Comparison of ENCODE assay signal across 32 cellular contexts in genomic region chr5:19424506-19424905, GRCh38.
DNase-seq lines count a peak whose midpoint lies in the region; ATAC-seq, FAIRE-seq and TF ChIP-seq lines count a peak whose summit lies in the region.
"Had no signal": no experiment of that assay in that cellular context is flagged by ENCODE, and none has a peak within 500 bp of the region (broad histone marks: within the 10 kb centered on the region; RNA-seq: fewer than 3 reads in every experiment).

No MANE protein-coding gene starts in this region.

- intact Hi-C loops in HepG2 (cut with micrococcal nuclease; ENCODE audit: unreplicated experiment) (no loop called here), right lobe of liver (cut with DNase I) (no loop called here), K562 (cut with micrococcal nuclease) (no loop called here)

- TF ChIP-seq CTCF in HepG2 (CRISPR knock-in tag; IDR thresholded peaks at IDR 0.05) = no peak
- no peak for TF ChIP-seq CTCF in right lobe of liver (IDR thresholded peaks at IDR 0.05)
- no peak for TF ChIP-seq CTCF in A549 (IDR thresholded peaks at IDR 0.05)
- no peak for TF ChIP-seq CTCF in K562 (IDR thresholded peaks at IDR 0.05 in 2 of 3, conservative IDR thresholded peaks at IDR 0.05 in 1 of 3; ENCODE audit: insufficient read depth in 2 of 3, low read depth in 1 of 3, low read length in 3 of 3)

- BruUV-seq in HepG2 (replicated peaks; lab: Mats Ljungman, UMichigan) (no TSS peak), K562 (replicated peaks; lab: Mats Ljungman, UMichigan) (no TSS peak)

- H3K27me3 ChIP-seq in HepG2 (ENCODE audit: control insufficient read depth in 1 of 2, insufficient read depth in 2 of 2, low read length in 2 of 2) (no peaks in the 10 kb centered on the region), right lobe of liver (no peaks in the 10 kb centered on the region), K562 (ENCODE audit: control insufficient read depth in 2 of 2, insufficient read depth in 2 of 2, low read length in 2 of 2) (no peaks in the 10 kb centered on the region)
- H3K27me3 ChIP-seq: BE2C; BLaER1; BLaER1 treated with 17β-estradiol and CSF1 and Interleukin-3, amounts not matched to agents 10 nM and 100 nM had no signal

- H2AFZ ChIP-seq in HepG2 (ENCODE audit: low read length) (no peak overlapping the region), K562 (ENCODE audit: low read depth, low read length) (no peak overlapping the region)

- H3K9ac ChIP-seq in HepG2 (ENCODE audit: insufficient read depth, low read depth, low read length) (no peak overlapping the region), K562 (ENCODE audit: insufficient read depth in 1 of 2, low read depth in 2 of 2, low read length in 2 of 2) (no peak overlapping the region)
- H3K9ac ChIP-seq: BLaER1; BLaER1 treated with 17β-estradiol and CSF1 and Interleukin-3, amounts not matched to agents 10 nM and 100 nM had no signal

- H4K20me1 ChIP-seq in HepG2 (ENCODE audit: insufficient read depth, low read length) = no peaks in the 10 kb centered on the region
- H4K20me1 ChIP-seq in K562 (replicated peaks; ENCODE audit: control insufficient read depth, insufficient read depth, low read length) = no peaks in the 10 kb centered on the region
- H4K20me1 ChIP-seq: BLaER1; BLaER1 treated with 17β-estradiol and CSF1 and Interleukin-3, amounts not matched to agents 10 nM and 100 nM had no signal

- H3K9me3 ChIP-seq in HepG2 (ENCODE audit: low read length) = peaks cover 1% of the 10 kb centered on the region; the same call in 1 of the 2 replicates
- H3K9me3 ChIP-seq in right lobe of liver = no peaks in the 10 kb centered on the region
- no peaks in the 10 kb centered on the region; the same call in 2 of the 3 replicates for H3K9me3 ChIP-seq in A549
- H3K9me3 ChIP-seq in K562 (replicated peaks; ENCODE audit: control insufficient read depth, insufficient read depth, low read depth, low read length) = no peaks in the 10 kb centered on the region
- H3K9me3 ChIP-seq: BE2C; BLaER1; BLaER1 treated with 17β-estradiol and CSF1 and Interleukin-3, amounts not matched to agents 10 nM and 100 nM; Caco-2 had no signal

- TF ChIP-seq POLR2A in HepG2 (IDR thresholded peaks at IDR 0.05; ENCODE audit: insufficient read depth in 1 of 2, low read depth in 2 of 2, low read length in 2 of 2) = no peak
- TF ChIP-seq POLR2A in right lobe of liver (IDR thresholded peaks at IDR 0.05) = no peak
- no peak for TF ChIP-seq POLR2A in A549 (IDR thresholded peaks at IDR 0.05; ENCODE audit: low read length)
- no peak for TF ChIP-seq POLR2A in K562 (conservative IDR thresholded peaks at IDR 0.05)

- 0% methylated on average over 3 of the region's 3 CpGs for WGBS in HepG2 (ENCODE audit: low lambda C conversion rate)
- 43% methylated on average over 3 of the region's 3 CpGs for WGBS in right lobe of liver (ENCODE audit: insufficient coverage, low coverage, low lambda C conversion rate, missing lambda C conversion rate)
- WGBS in A549 (ENCODE audit: missing lambda C conversion rate) = 18% methylated on average over 3 of the region's 3 CpGs
- 5% methylated on average over 3 of the region's 3 CpGs for WGBS in K562 (ENCODE audit: insufficient coverage, low coverage, missing lambda C conversion rate)

- CTCF ChIA-PET in HepG2 (lab: Yijun Ruan, JAX; ENCODE audit: low intra/inter-chr PET ratio, low total read pairs) = no interaction called here
- CTCF ChIA-PET in A549 (lab: Yijun Ruan, JAX) = no interaction called here
- CTCF ChIA-PET in K562 (lab: Yijun Ruan, JAX; ENCODE audit: low intra/inter-chr PET ratio) = no interaction called here

- no peaks in the 10 kb centered on the region for H3K9me1 ChIP-seq in K562 (ENCODE audit: control insufficient read depth, insufficient read depth, low read length)

- DNase-seq in HepG2 (ENCODE audit: low spot score) = no peak
- no peak for DNase-seq in right lobe of liver
- DNase-seq in A549 (ENCODE audit: low read depth in 1 of 2, low spot score in 1 of 2) = no peak
- DNase-seq in K562 (ENCODE audit: extremely low read depth in 1 of 4, low spot score in 3 of 4) = no peak
- no peak for DNase-seq in globus pallidus (ENCODE audit: low spot score)
- DNase-seq: 8988T; ACHN; AML-193; BE2C; C1 segment of cervical spinal cord; Caco-2; Calu3; CD4-positive, alpha-beta memory T cell; CD4-positive, alpha-beta T cell; CD4-positive, CD25-positive, alpha-beta regulatory T cell; CD8-positive, alpha-beta memory T cell; CD8-positive, alpha-beta T cell; COR-L47; DMS 273 treated with DMSO at 0.1 percent for 48 hours; DMS153; DMS53; DMS79; DMS79 treated with DMSO at 0.1 percent for 48 hours; DND-41; EL had no signal

- POLR2A ChIA-PET in HepG2 (lab: Yijun Ruan, JAX) = no interaction called here
- POLR2A ChIA-PET in A549 (lab: Yijun Ruan, JAX) = no interaction called here
- POLR2A ChIA-PET in K562 (lab: Yijun Ruan, JAX) = no interaction called here

- TF ChIP-seq EP300 in HepG2 (IDR thresholded peaks at IDR 0.05; ENCODE audit: low read depth in 2 of 2, low read length in 2 of 2) (no peak), HepG2 (CRISPR knock-in tag; IDR thresholded peaks at IDR 0.05; ENCODE audit: borderline replicate concordance) (no peak), A549 (IDR thresholded peaks at IDR 0.05) (no peak), K562 (IDR thresholded peaks at IDR 0.05; ENCODE audit: low read length) (no peak)

- ATAC-seq in HepG2 (no peak), right lobe of liver (no peak), A549 (no peak), K562 (no peak), GM21723 (IDR thresholded peaks at IDR 0.05; ENCODE audit: unreplicated experiment) (no peak)
- ATAC-seq: CD8-positive, alpha-beta T cell had no signal

- no peaks in the 10 kb centered on the region for H3K4me1 ChIP-seq in HepG2 (ENCODE audit: insufficient read depth, low read length)
- no peaks in the 10 kb centered on the region for H3K4me1 ChIP-seq in right lobe of liver
- no peaks in the 10 kb centered on the region for H3K4me1 ChIP-seq in A549
- no peaks in the 10 kb centered on the region for H3K4me1 ChIP-seq in K562 (replicated peaks in 1 of 2; ENCODE audit: control insufficient read depth in 2 of 2, insufficient read depth in 2 of 2, low read length in 2 of 2)
- H3K4me1 ChIP-seq: BE2C; BLaER1; BLaER1 treated with 17β-estradiol and CSF1 and Interleukin-3, amounts not matched to agents 10 nM and 100 nM; Caco-2 had no signal

- FAIRE-seq in HepG2 (lab: Jason Lieb, UNC) (no peak), A549 (lab: Jason Lieb, UNC) (no peak), K562 (lab: Jason Lieb, UNC) (no peak)
- FAIRE-seq: A204.1, D721Med had no signal

- H3K36me3 ChIP-seq in HepG2 (replicated peaks in 1 of 2; ENCODE audit: control insufficient read depth in 1 of 2, insufficient read depth in 2 of 2, low read length in 2 of 2) (no peaks in the 10 kb centered on the region), right lobe of liver (no peaks in the 10 kb centered on the region), K562 (ENCODE audit: control insufficient read depth, insufficient read depth, low read length) (no peaks in the 10 kb centered on the region)
- H3K36me3 ChIP-seq: BE2C; BLaER1; BLaER1 treated with 17β-estradiol and CSF1 and Interleukin-3, amounts not matched to agents 10 nM and 100 nM had no signal

- in situ Hi-C loops in HepG2 (cut with HindIII; ENCODE audit: extremely low pct_ligation_motif_present, low pct_unique_long_range_greater_than_20kb) = no loop called here
- in situ Hi-C loops in K562 (cut with MboI) = no loop called here

- H3K79me2 ChIP-seq in HepG2 (ENCODE audit: insufficient read depth, low read length) = no peaks in the 10 kb centered on the region
- H3K79me2 ChIP-seq in K562 (ENCODE audit: control insufficient read depth, insufficient read depth, low read length) = no peaks in the 10 kb centered on the region

- no peak for TF ChIP-seq RAD21 in HepG2 (CRISPR knock-in tag; IDR thresholded peaks at IDR 0.05)
- no peak for TF ChIP-seq RAD21 in A549 (conservative IDR thresholded peaks at IDR 0.05 in 1 of 2, IDR thresholded peaks at IDR 0.05 in 1 of 2)
- TF ChIP-seq RAD21 in K562 (CRISPR knock-in tag; conservative IDR thresholded peaks at IDR 0.05 in 1 of 2, IDR thresholded peaks at IDR 0.05 in 1 of 2) = no peak

- H3K4me2 ChIP-seq in HepG2 (ENCODE audit: low read depth, low read length) (no peak overlapping the region), A549 (no peak overlapping the region), K562 (ENCODE audit: insufficient read depth, low read length) (no peak overlapping the region)
- H3K4me2 ChIP-seq: BLaER1; BLaER1 treated with 17β-estradiol and CSF1 and Interleukin-3, amounts not matched to agents 10 nM and 100 nM had no signal

- H3K4me3 ChIP-seq in HepG2 (replicated peaks in 1 of 3; ENCODE audit: insufficient read depth in 1 of 3, low read depth in 2 of 3, low read length in 3 of 3) (no peak overlapping the region), right lobe of liver (no peak overlapping the region), A549 (no peak overlapping the region), K562 (no peak overlapping the region)
- H3K4me3 ChIP-seq: BLaER1; BLaER1 treated with 17β-estradiol and CSF1 and Interleukin-3, amounts not matched to agents 10 nM and 100 nM had no signal

- no peak overlapping the region for H3K27ac ChIP-seq in HepG2 (ENCODE audit: extremely low read length, insufficient read depth, low read length)
- H3K27ac ChIP-seq in right lobe of liver = no peak overlapping the region
- no peak overlapping the region for H3K27ac ChIP-seq in A549
- H3K27ac ChIP-seq in K562 (ENCODE audit: extremely low read depth, low read depth, low read length) = no peak overlapping the region
- H3K27ac ChIP-seq: 22Rv1; BLaER1; BLaER1 treated with 17β-estradiol and CSF1 and Interleukin-3, amounts not matched to agents 10 nM and 100 nM; C4-2B had no signal

TF ChIP-seq in HepG2, 621 proteins besides CTCF, POLR2A, EP300 and RAD21 (continues in another document):
- TF ChIP-seq MAFK (conservative IDR thresholded peaks at IDR 0.05 in 1 of 2, IDR thresholded peaks at IDR 0.05 in 1 of 2; ENCODE audit: low read length in 2 of 2) = peak; percentile 21 to 51; a peak in 3 of 4 replicates

TF ChIP-seq in A549, 52 proteins besides CTCF, POLR2A, EP300 and RAD21:
- no peak for TF ChIP-seq EHF (CRISPR knock-in tag; IDR thresholded peaks at IDR 0.05)
- TF ChIP-seq MAFK (IDR thresholded peaks at IDR 0.05; ENCODE audit: partially characterized antibody) = peak; percentile 34
TF ChIP-seq in A549: peak in this region for 1.

TF ChIP-seq in K562, 482 proteins besides CTCF, POLR2A, EP300 and RAD21 (continues in another document):
- TF ChIP-seq MAFG (tag; conservative IDR thresholded peaks at IDR 0.05) = 0 out of 2 replicates have a peak, but pooled peaks have one; percentile 14
- no peak for TF ChIP-seq ZNF778 (CRISPR knock-in tag; IDR thresholded peaks at IDR 0.05)
- no peak for TF ChIP-seq CHD2 (IDR thresholded peaks at IDR 0.05; ENCODE audit: low read depth, low read length)
- TF ChIP-seq MEIS2 (IDR thresholded peaks at IDR 0.05; ENCODE audit: partially characterized antibody) = no peak
- no peak for TF ChIP-seq PTRF (tag; IDR thresholded peaks at IDR 0.05)
- TF ChIP-seq ZNF766 (CRISPR knock-in tag; conservative IDR thresholded peaks at IDR 0.05) = no peak
- no peak for TF ChIP-seq RAD51 (IDR thresholded peaks at IDR 0.05; ENCODE audit: borderline replicate concordance, low read depth)
- TF ChIP-seq ZBTB1 (CRISPR knock-in tag; IDR thresholded peaks at IDR 0.05; ENCODE audit: borderline replicate concordance, low read depth) = no peak

Comparison
In these comparisons a context has a peak if more than half of its experiments do, and no peak if none do; other contexts are left out.
1. Of the 241 proteins assayed by ChIP-seq in both HepG2 and K562: peak only in HepG2: MAFF and MAFK; only in K562: MAFG; in both: none; in neither: 238.